In genomic region chr1:154151311-154151710, GRCh38 we compare ENCODE assay signal across 3 cellular contexts.
TF ChIP-seq lines count a peak whose summit lies in the region.

No MANE protein-coding gene starts in this region.

TF ChIP-seq in A549, 52 proteins besides CTCF, POLR2A, EP300 and RAD21:
- TF ChIP-seq MAFK (IDR thresholded peaks at IDR 0.05; ENCODE audit: partially characterized antibody) (peak; percentile 54), ESRRA (IDR thresholded peaks at IDR 0.05; ENCODE audit: borderline replicate concordance, low read length) (no peak)

TF ChIP-seq in HepG2, 621 proteins besides CTCF, POLR2A, EP300 and RAD21:
- no peak for TF ChIP-seq ZFP62 (CRISPR knock-in tag; IDR thresholded peaks at IDR 0.05)
- no peak for TF ChIP-seq ZNF264 (CRISPR knock-in tag; IDR thresholded peaks at IDR 0.05)
- no peak for TF ChIP-seq TP53 (CRISPR knock-in tag; conservative IDR thresholded peaks at IDR 0.05)
- no peak for TF ChIP-seq ZNF792 (CRISPR knock-in tag; IDR thresholded peaks at IDR 0.05)
- no peak for TF ChIP-seq ZNF225 (CRISPR knock-in tag; IDR thresholded peaks at IDR 0.05)
- no peak for TF ChIP-seq BCL6 (CRISPR knock-in tag; IDR thresholded peaks at IDR 0.05)
- no peak for TF ChIP-seq SCMH1 (CRISPR knock-in tag; IDR thresholded peaks at IDR 0.05; ENCODE audit: borderline replicate concordance)
- no peak for TF ChIP-seq CENPX (CRISPR knock-in tag; IDR thresholded peaks at IDR 0.05)
- TF ChIP-seq RBAK (CRISPR knock-in tag; IDR thresholded peaks at IDR 0.05) = no peak
- peak; percentile 61; the same call in 1 of the 2 replicates for TF ChIP-seq MAFF (IDR thresholded peaks at IDR 0.05; ENCODE audit: low read depth, low read length)
- no peak for TF ChIP-seq ZSCAN29 (CRISPR knock-in tag; conservative IDR thresholded peaks at IDR 0.05)
- TF ChIP-seq ZNF235 (CRISPR knock-in tag; IDR thresholded peaks at IDR 0.05; ENCODE audit: borderline replicate concordance) = no peak
- TF ChIP-seq ELF1 (CRISPR knock-in tag; IDR thresholded peaks at IDR 0.05) = no peak
- no peak for TF ChIP-seq CCDC6 (CRISPR knock-in tag; IDR thresholded peaks at IDR 0.05)
- TF ChIP-seq, protein P1, sequence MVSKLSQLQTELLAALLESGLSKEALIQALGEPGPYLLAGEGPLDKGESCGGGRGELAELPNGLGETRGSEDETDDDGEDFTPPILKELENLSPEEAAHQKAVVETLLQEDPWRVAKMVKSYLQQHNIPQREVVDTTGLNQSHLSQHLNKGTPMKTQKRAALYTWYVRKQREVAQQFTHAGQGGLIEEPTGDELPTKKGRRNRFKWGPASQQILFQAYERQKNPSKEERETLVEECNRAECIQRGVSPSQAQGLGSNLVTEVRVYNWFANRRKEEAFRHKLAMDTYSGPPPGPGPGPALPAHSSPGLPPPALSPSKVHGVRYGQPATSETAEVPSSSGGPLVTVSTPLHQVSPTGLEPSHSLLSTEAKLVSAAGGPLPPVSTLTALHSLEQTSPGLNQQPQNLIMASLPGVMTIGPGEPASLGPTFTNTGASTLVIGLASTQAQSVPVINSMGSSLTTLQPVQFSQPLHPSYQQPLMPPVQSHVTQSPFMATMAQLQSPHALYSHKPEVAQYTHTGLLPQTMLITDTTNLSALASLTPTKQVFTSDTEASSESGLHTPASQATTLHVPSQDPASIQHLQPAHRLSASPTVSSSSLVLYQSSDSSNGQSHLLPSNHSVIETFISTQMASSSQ (IDR thresholded peaks at IDR 0.05; ENCODE audit: low read depth) = no peak
- TF ChIP-seq, protein P1 (CRISPR knock-in tag; IDR thresholded peaks at IDR 0.05; ENCODE audit: borderline replicate concordance) = no peak
- TF ChIP-seq MXI1 (IDR thresholded peaks at IDR 0.05; ENCODE audit: borderline replicate concordance, low read depth, low read length) = no peak
- peak; percentile 71 to 82 for TF ChIP-seq MAFK (conservative IDR thresholded peaks at IDR 0.05 in 1 of 2, IDR thresholded peaks at IDR 0.05 in 1 of 2; ENCODE audit: low read length in 2 of 2)
- TF ChIP-seq PTBP1 (IDR thresholded peaks at IDR 0.05; ENCODE audit: low read depth, low read length, poor library complexity, severe bottlenecking) = no peak

TF ChIP-seq in GM23338, 12 proteins besides CTCF, POLR2A, EP300 and RAD21:
- TF ChIP-seq ZNF331 (CRISPR knock-in tag; IDR thresholded peaks at IDR 0.05; ENCODE audit: low read depth) (no peak), REST (IDR thresholded peaks at IDR 0.05; ENCODE audit: unreplicated experiment) (no peak), EZH2phosphoT487 (IDR thresholded peaks at IDR 0.05; ENCODE audit: unreplicated experiment) (no peak), POLR2AphosphoS5 (IDR thresholded peaks at IDR 0.05; ENCODE audit: low read depth) (no peak), EZH2 (IDR thresholded peaks at IDR 0.05; ENCODE audit: low read depth, unreplicated experiment) (no peak), CREB1 (CRISPR knock-in tag; IDR thresholded peaks at IDR 0.05; ENCODE audit: low read depth) (no peak), STAT1 (IDR thresholded peaks at IDR 0.05; ENCODE audit: unreplicated experiment) (no peak), NANOG (IDR thresholded peaks at IDR 0.05; ENCODE audit: borderline replicate concordance) (no peak), JUNB (IDR thresholded peaks at IDR 0.05; ENCODE audit: unreplicated experiment) (no peak), ZNF114 (CRISPR knock-in tag; IDR thresholded peaks at IDR 0.05) (no peak)
- TF ChIP-seq, protein P2, sequence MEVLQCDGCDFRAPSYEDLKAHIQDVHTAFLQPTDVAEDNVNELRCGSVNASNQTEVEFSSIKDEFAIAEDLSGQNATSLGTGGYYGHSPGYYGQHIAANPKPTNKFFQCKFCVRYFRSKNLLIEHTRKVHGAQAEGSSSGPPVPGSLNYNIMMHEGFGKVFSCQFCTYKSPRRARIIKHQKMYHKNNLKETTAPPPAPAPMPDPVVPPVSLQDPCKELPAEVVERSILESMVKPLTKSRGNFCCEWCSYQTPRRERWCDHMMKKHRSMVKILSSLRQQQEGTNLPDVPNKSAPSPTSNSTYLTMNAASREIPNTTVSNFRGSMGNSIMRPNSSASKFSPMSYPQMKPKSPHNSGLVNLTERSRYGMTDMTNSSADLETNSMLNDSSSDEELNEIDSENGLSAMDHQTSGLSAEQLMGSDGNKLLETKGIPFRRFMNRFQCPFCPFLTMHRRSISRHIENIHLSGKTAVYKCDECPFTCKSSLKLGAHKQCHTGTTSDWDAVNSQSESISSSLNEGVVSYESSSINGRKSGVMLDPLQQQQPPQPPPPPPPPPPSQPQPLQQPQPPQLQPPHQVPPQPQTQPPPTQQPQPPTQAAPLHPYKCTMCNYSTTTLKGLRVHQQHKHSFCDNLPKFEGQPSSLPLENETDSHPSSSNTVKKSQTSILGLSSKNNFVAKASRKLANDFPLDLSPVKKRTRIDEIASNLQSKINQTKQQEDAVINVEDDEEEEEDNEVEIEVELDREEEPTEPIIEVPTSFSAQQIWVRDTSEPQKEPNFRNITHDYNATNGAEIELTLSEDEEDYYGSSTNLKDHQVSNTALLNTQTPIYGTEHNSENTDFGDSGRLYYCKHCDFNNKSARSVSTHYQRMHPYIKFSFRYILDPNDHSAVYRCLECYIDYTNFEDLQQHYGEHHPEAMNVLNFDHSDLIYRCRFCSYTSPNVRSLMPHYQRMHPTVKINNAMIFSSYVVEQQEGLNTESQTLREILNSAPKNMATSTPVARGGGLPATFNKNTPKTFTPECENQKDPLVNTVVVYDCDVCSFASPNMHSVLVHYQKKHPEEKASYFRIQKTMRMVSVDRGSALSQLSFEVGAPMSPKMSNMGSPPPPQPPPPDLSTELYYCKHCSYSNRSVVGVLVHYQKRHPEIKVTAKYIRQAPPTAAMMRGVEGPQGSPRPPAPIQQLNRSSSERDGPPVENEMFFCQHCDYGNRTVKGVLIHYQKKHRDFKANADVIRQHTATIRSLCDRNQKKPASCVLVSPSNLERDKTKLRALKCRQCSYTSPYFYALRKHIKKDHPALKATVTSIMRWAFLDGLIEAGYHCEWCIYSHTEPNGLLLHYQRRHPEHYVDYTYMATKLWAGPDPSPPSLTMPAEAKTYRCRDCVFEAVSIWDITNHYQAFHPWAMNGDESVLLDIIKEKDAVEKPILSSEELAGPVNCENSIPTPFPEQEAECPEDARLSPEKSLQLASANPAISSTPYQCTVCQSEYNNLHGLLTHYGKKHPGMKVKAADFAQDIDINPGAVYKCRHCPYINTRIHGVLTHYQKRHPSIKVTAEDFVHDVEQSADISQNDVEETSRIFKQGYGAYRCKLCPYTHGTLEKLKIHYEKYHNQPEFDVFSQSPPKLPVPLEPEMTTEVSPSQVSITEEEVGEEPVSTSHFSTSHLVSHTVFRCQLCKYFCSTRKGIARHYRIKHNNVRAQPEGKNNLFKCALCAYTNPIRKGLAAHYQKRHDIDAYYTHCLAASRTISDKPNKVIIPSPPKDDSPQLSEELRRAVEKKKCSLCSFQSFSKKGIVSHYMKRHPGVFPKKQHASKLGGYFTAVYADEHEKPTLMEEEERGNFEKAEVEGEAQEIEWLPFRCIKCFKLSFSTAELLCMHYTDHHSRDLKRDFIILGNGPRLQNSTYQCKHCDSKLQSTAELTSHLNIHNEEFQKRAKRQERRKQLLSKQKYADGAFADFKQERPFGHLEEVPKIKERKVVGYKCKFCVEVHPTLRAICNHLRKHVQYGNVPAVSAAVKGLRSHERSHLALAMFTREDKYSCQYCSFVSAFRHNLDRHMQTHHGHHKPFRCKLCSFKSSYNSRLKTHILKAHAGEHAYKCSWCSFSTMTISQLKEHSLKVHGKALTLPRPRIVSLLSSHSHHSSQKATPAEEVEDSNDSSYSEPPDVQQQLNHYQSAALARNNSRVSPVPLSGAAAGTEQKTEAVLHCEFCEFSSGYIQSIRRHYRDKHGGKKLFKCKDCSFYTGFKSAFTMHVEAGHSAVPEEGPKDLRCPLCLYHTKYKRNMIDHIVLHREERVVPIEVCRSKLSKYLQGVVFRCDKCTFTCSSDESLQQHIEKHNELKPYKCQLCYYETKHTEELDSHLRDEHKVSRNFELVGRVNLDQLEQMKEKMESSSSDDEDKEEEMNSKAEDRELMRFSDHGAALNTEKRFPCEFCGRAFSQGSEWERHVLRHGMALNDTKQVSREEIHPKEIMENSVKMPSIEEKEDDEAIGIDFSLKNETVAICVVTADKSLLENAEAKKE (CRISPR knock-in tag; IDR thresholded peaks at IDR 0.05) = no peak
- TF ChIP-seq, protein P3, sequence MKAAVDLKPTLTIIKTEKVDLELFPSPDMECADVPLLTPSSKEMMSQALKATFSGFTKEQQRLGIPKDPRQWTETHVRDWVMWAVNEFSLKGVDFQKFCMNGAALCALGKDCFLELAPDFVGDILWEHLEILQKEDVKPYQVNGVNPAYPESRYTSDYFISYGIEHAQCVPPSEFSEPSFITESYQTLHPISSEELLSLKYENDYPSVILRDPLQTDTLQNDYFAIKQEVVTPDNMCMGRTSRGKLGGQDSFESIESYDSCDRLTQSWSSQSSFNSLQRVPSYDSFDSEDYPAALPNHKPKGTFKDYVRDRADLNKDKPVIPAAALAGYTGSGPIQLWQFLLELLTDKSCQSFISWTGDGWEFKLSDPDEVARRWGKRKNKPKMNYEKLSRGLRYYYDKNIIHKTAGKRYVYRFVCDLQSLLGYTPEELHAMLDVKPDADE (IDR thresholded peaks at IDR 0.05) = no peak
TF ChIP-seq in GM23338: peak in this region for 0.
